21 cellular contexts compared by ENCODE assay signal in the genomic region with DNA sequence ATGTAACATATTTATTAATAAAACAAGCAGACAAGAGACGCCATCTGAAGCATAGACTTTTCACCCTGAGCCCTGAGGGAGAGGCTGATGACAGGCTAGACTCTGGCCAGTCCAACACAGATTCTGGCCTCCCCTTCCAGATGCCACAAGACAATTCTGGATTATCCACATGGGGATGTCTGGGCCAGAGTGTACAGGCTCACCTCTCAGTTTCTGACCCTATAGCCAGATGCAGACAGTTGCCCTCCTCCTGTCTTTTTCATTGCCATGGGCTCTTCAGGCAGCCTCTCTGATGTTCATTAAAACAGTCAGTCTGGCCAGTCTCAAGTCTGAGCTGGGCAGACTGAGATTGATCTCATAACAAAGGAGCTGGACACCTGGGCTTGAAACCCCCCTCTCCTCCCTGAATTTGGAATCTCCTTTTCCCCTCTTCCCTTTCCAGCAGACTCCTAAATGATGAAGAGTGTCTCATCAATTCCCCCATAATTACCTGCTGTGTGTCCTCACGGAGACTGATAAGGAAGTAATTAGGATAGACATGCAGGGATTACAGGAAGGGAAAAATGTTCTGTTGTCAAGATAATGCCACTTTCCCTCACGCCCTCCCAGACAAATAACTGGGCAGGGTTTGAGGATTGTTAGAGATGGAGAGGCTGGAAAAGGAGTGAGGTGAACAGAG.
"Had no signal": no experiment of that assay in that cellular context is flagged by ENCODE, and none has a peak within 500 bp of the region (broad histone marks: within the 10 kb centered on the region; RNA-seq: fewer than 3 reads in every experiment).

No MANE protein-coding gene starts in this region.

- DNase-seq: effector CD8-positive, alpha-beta T cell; gastrocnemius medialis; islet precursor cell; mammary epithelial cell; mucosa of descending colon; naive thymus-derived CD8-positive, alpha-beta T cell; psoas muscle; right lobe of liver; spleen; stimulated activated CD4-positive, alpha-beta T cell treated with anti-CD3 and anti-CD28 coated beads, Interleukin-15, amount 100 ng/mL, for 24 hours; stimulated activated CD4-positive, alpha-beta T cell treated with anti-CD3 and anti-CD28 coated beads, Interleukin-1b, Interleukin-23, amount 100 ng/mL, for 48 hours; stimulated activated CD4-positive, alpha-beta T cell treated with anti-CD3 and anti-CD28 coated beads, Interleukin-4, amount 100 ng/mL, for 24 hours; stimulated activated naive B cell treated with anti-CD40 and anti-IgM and Interleukin-4, amounts not matched to agents 10 μg/mL and 1 μg/mL and 100 μg/mL, for 72 hours; stimulated activated naive CD8-positive, alpha-beta T cell treated with anti-CD3 and anti-CD28 coated beads, Interleukin-15, amount 100 ng/mL, for 72 hours; testis had no signal

- ATAC-seq: gastrocnemius medialis; left lobe of liver; mucosa of descending colon; naive thymus-derived CD8-positive, alpha-beta T cell; right lobe of liver; stimulated activated naive B cell treated with anti-CD40 and anti-IgM and Interleukin-4, amounts not matched to agents 10 μg/mL and 1 μg/mL and 100 μg/mL, for 72 hours; stimulated activated naive CD8-positive, alpha-beta T cell treated with anti-CD3 and anti-CD28 coated beads, Interleukin-15, amount 100 ng/mL, for 72 hours had no signal

- H3K27me3 ChIP-seq: esophagus muscularis mucosa, gastrocnemius medialis, neutrophil, right lobe of liver, spleen, testis, tibial nerve had no signal

- H3K9me3 ChIP-seq: esophagus muscularis mucosa, gastrocnemius medialis, mucosa of descending colon, neutrophil, psoas muscle, right lobe of liver, spleen, testis, tibial nerve had no signal

- H3K36me3 ChIP-seq: esophagus muscularis mucosa, gastrocnemius medialis, neutrophil, right lobe of liver, spleen, tibial nerve had no signal

- H3K4me3 ChIP-seq: coronary artery, esophagus muscularis mucosa, gastrocnemius medialis, mucosa of descending colon, psoas muscle, right lobe of liver, spleen, testis, tibial nerve had no signal

- H3K4me1 ChIP-seq: esophagus muscularis mucosa, gastrocnemius medialis, psoas muscle, right lobe of liver, testis, tibial nerve had no signal

- H3K27ac ChIP-seq: coronary artery, esophagus muscularis mucosa, gastrocnemius medialis, neutrophil, psoas muscle, right lobe of liver, spleen, testis, tibial nerve had no signal

- FAIRE-seq: endometrium had no signal
